12 cellular contexts compared by ENCODE assay signal in the genomic region with DNA sequence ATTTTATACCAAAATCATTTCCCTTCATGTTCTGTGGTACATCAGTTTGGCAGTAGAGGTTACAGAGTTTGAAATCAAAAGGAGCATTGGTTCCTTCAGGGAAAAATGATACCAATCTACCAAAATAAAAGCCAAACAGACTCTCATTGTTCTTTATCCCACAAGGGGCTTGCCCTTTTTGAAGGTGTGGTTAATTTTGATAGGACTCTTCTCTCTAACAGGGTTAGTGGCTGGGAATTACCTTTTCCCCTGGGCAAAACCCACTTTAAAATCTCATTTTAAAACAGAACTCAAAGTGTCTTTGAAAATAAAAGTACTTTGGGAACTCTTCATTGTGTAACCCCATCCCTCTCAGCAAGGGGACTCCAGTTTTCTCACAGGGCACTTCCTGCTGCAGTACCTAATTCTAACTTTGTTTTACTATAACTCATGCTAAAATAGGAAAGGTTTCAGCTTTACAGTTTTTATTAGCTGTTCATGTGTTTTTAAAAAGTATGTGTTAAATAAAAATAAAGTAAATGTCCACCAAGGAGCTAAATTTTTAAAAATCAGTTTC. TPM values are rescaled to one million over a fixed set of nuclear protein-coding genes. Genes with fewer than 3 reads are reported as not detected.
DNase-seq lines count a peak whose midpoint lies in the region; ATAC-seq, FAIRE-seq and TF ChIP-seq lines count a peak whose summit lies in the region.
"Had no signal": no experiment of that assay in that cellular context is flagged by ENCODE, and none has a peak within 500 bp of the region (broad histone marks: within the 10 kb centered on the region; RNA-seq: fewer than 3 reads in every experiment).

No MANE protein-coding gene starts in this region.

- H3K4me3 Mint-ChIP-seq in MCF 10A (ENCODE audit: unreplicated experiment): no peak overlapping the region
- H3K4me3 Mint-ChIP-seq: natural killer cell had no signal

- H3K27me3 ChIP-seq in rectal smooth muscle tissue (ENCODE audit: control insufficient read depth, insufficient read depth, low read length): no peaks in the 10 kb centered on the region

- no peaks in the 10 kb centered on the region for H3K9me3 Mint-ChIP-seq in MCF 10A (ENCODE audit: unreplicated experiment)
- H3K9me3 Mint-ChIP-seq: natural killer cell had no signal

- FAIRE-seq in H54 (lab: Jason Lieb, UNC) (no peak), kidney (lab: Jason Lieb, UNC) (no peak)

- no TSS peak for BruUV-seq in MCF 10A (replicated peaks; lab: Mats Ljungman, UMichigan)

- POLR2A ChIA-PET in MCF 10A (lab: Yijun Ruan, JAX): interaction anchor here (0.7 to 4.0 kb wide), 11 partner anchors 11 to 136 kb away, joined by 3 to 30 read pairs (median 5); a partner anchor contains a TSS

- no peaks in the 10 kb centered on the region for H3K9me3 ChIP-seq in kidney (ENCODE audit: control insufficient read depth in 1 of 2, low read length in 2 of 2)

- CTCF ChIA-PET in MCF 10A (lab: Yijun Ruan, JAX): interaction anchor here (1.3 to 3.7 kb wide), 5 partner anchors 50 to 390 kb away, joined by 4 to 42 read pairs (median 6); no protein-coding TSS in a partner anchor

- no peak overlapping the region for H3K9ac ChIP-seq in rectal smooth muscle tissue (ENCODE audit: low read length)
- H3K9ac ChIP-seq in kidney (ENCODE audit: low read length in 2 of 2): no peak overlapping the region

- peaks cover 16% of the 10 kb centered on the region for H3K4me1 Mint-ChIP-seq in MCF 10A (ENCODE audit: insufficient read depth, unreplicated experiment)

- peaks cover 5% of the 10 kb centered on the region for H3K36me3 Mint-ChIP-seq in MCF 10A (ENCODE audit: insufficient read depth, unreplicated experiment)
- H3K36me3 Mint-ChIP-seq: natural killer cell had no signal

- no peaks in the 10 kb centered on the region for H3K36me3 ChIP-seq in rectal smooth muscle tissue (ENCODE audit: control insufficient read depth, insufficient read depth, low read length)
- no peaks in the 10 kb centered on the region for H3K36me3 ChIP-seq in kidney (ENCODE audit: control insufficient read depth in 1 of 2, insufficient read depth in 2 of 2, low read length in 2 of 2)

- H3K4me1 ChIP-seq in rectal smooth muscle tissue (ENCODE audit: control insufficient read depth, insufficient read depth, low read length) (peaks cover 17% of the 10 kb centered on the region), kidney (ENCODE audit: control insufficient read depth in 1 of 2, insufficient read depth in 1 of 2, low read depth in 1 of 2, low read length in 2 of 2) (peaks cover 7 to 11% of the 10 kb centered on the region in 2 donors)

- peak overlapping the region; percentile 15 for H3K27ac ChIP-seq in rectal smooth muscle tissue (ENCODE audit: low read depth, low read length)
- H3K27ac ChIP-seq in kidney (ENCODE audit: low read depth in 2 of 2, low read length in 2 of 2): no peak overlapping the region

- peak; percentile 29 for ATAC-seq in GM18508 (IDR thresholded peaks at IDR 0.05; ENCODE audit: insufficient read depth, unreplicated experiment)
- ATAC-seq in activated CD4-positive, CD25-positive, alpha-beta regulatory T cell treated with anti-CD3 and anti-CD28 coated beads, Interleukin-2, amount 50 U/mL, for 24 hours: no peak

- H3K4me3 ChIP-seq in rectal smooth muscle tissue (ENCODE audit: low read length): no peak overlapping the region
- no peak overlapping the region for H3K4me3 ChIP-seq in kidney (ENCODE audit: low read length in 2 of 2)

- no peaks in the 10 kb centered on the region for H3K27me3 Mint-ChIP-seq in MCF 10A (ENCODE audit: insufficient read depth, unreplicated experiment)

- peak overlapping the region; percentile 2 for H3K27ac Mint-ChIP-seq in MCF 10A (ENCODE audit: low read depth, unreplicated experiment)

- DNase-seq in HT1080 (ENCODE audit: low read depth) (peak; percentile 11), MCF 10A (ENCODE audit: unreplicated experiment) (no peak), NCI-H748 treated with DMSO at 0.1 percent for 48 hours (lab: John Stamatoyannopoulos, UW) (no peak), H54 (ENCODE audit: insufficient read length, low spot score) (no peak), kidney (no peak)
- DNase-seq: amniotic stem cell, COR-L47, NCI-H187 treated with DMSO at 0.1 percent for 48 hours had no signal

- intact Hi-C loops in MCF 10A (cut with micrococcal nuclease): no loop called here
- intact Hi-C loops in kidney (cut with DNase I): no loop called here

- no peak for TF ChIP-seq CTCF in MCF 10A (IDR thresholded peaks at IDR 0.05; ENCODE audit: unreplicated experiment)
- no peak for TF ChIP-seq CTCF in kidney (IDR thresholded peaks at IDR 0.05; ENCODE audit: borderline replicate concordance, extremely low read depth, insufficient read depth)

- TF ChIP-seq POLR2A in H54 (IDR thresholded peaks at IDR 0.05; ENCODE audit: low read depth, low read length): no peak

RNA-seq across cellular contexts. Expression of a gene that starts 30.6 kb away (rescaled TPM):
- 7.0 and 8.6 TPM in 2 replicates for total RNA-seq in HT1080 (2014; rRNA removed; shearing (Covaris generic))
- polyA plus RNA-seq in HT1080 (2015; cell fraction: cytosol; rRNA removed): 29.2 and 32.0 TPM in 2 replicates
- 33.8 and 35.8 TPM in 2 replicates for polyA plus RNA-seq in HT1080 (2015; cell fraction: nucleus; rRNA removed)
- total RNA-seq in MCF 10A (2022): 46.6 and 48.2 TPM in 2 replicates
- total RNA-seq in kidney: 28.6 TPM
- polyA plus RNA-seq in kidney (ENCODE audit: insufficient read depth, low read depth, low replicate concordance): 12.4 TPM
